ENCODE assay signal across 1 cellular context in the genomic region with DNA sequence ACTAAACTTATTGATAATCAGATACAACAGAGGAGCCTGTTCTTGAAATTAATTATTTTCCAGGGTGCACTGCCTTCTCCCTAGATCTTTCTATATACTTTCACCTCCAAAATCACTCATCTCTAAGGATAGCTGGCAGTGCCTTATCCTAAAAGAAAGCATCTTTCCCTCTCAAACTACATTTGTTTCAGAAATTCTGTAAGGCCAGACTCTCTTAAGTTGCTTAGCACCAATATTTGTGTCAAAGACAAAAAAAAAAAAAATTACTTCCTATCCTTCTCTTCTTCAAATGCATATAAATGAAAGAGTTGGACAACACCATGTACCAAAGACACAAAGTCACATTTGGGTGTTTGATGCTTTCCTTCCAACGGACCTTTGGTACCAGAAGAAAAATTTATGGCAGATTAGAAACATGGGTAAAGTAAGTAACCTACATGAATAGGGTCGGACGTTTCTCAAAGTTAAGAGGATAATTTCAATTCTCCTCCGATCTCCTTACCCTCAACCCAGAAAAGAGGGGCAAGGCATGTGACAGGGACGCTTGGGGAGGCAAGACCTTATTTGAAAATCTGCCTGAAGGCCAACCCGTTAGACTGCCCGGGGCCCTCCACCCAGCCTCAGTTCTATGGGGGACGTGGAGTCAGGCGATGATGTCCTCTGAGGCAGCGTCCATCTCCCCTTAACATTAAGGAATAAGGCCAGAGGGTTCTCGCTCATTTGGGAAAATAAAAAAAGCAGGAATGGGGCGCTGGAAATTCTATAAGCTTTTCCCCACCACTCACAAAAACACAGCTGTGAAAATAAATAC.
TF ChIP-seq lines count a peak whose summit lies in the region.

No MANE protein-coding gene starts in this region.

TF ChIP-seq in GM23338, 12 proteins besides CTCF, POLR2A, EP300 and RAD21 (continued from another document):
- TF ChIP-seq, protein P1, sequence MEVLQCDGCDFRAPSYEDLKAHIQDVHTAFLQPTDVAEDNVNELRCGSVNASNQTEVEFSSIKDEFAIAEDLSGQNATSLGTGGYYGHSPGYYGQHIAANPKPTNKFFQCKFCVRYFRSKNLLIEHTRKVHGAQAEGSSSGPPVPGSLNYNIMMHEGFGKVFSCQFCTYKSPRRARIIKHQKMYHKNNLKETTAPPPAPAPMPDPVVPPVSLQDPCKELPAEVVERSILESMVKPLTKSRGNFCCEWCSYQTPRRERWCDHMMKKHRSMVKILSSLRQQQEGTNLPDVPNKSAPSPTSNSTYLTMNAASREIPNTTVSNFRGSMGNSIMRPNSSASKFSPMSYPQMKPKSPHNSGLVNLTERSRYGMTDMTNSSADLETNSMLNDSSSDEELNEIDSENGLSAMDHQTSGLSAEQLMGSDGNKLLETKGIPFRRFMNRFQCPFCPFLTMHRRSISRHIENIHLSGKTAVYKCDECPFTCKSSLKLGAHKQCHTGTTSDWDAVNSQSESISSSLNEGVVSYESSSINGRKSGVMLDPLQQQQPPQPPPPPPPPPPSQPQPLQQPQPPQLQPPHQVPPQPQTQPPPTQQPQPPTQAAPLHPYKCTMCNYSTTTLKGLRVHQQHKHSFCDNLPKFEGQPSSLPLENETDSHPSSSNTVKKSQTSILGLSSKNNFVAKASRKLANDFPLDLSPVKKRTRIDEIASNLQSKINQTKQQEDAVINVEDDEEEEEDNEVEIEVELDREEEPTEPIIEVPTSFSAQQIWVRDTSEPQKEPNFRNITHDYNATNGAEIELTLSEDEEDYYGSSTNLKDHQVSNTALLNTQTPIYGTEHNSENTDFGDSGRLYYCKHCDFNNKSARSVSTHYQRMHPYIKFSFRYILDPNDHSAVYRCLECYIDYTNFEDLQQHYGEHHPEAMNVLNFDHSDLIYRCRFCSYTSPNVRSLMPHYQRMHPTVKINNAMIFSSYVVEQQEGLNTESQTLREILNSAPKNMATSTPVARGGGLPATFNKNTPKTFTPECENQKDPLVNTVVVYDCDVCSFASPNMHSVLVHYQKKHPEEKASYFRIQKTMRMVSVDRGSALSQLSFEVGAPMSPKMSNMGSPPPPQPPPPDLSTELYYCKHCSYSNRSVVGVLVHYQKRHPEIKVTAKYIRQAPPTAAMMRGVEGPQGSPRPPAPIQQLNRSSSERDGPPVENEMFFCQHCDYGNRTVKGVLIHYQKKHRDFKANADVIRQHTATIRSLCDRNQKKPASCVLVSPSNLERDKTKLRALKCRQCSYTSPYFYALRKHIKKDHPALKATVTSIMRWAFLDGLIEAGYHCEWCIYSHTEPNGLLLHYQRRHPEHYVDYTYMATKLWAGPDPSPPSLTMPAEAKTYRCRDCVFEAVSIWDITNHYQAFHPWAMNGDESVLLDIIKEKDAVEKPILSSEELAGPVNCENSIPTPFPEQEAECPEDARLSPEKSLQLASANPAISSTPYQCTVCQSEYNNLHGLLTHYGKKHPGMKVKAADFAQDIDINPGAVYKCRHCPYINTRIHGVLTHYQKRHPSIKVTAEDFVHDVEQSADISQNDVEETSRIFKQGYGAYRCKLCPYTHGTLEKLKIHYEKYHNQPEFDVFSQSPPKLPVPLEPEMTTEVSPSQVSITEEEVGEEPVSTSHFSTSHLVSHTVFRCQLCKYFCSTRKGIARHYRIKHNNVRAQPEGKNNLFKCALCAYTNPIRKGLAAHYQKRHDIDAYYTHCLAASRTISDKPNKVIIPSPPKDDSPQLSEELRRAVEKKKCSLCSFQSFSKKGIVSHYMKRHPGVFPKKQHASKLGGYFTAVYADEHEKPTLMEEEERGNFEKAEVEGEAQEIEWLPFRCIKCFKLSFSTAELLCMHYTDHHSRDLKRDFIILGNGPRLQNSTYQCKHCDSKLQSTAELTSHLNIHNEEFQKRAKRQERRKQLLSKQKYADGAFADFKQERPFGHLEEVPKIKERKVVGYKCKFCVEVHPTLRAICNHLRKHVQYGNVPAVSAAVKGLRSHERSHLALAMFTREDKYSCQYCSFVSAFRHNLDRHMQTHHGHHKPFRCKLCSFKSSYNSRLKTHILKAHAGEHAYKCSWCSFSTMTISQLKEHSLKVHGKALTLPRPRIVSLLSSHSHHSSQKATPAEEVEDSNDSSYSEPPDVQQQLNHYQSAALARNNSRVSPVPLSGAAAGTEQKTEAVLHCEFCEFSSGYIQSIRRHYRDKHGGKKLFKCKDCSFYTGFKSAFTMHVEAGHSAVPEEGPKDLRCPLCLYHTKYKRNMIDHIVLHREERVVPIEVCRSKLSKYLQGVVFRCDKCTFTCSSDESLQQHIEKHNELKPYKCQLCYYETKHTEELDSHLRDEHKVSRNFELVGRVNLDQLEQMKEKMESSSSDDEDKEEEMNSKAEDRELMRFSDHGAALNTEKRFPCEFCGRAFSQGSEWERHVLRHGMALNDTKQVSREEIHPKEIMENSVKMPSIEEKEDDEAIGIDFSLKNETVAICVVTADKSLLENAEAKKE (CRISPR knock-in tag; IDR thresholded peaks at IDR 0.05) = no peak
- TF ChIP-seq EZH2 (IDR thresholded peaks at IDR 0.05; ENCODE audit: low read depth, unreplicated experiment) (no peak), JUNB (IDR thresholded peaks at IDR 0.05; ENCODE audit: unreplicated experiment) (no peak), ZNF114 (CRISPR knock-in tag; IDR thresholded peaks at IDR 0.05) (no peak), CREB1 (CRISPR knock-in tag; IDR thresholded peaks at IDR 0.05; ENCODE audit: low read depth) (no peak), EZH2phosphoT487 (IDR thresholded peaks at IDR 0.05; ENCODE audit: unreplicated experiment) (no peak)
TF ChIP-seq in GM23338: peak in this region for 0.
